ENCODE assay signal across 18 cellular contexts in genomic region chr14:22065372-22065771, GRCh38.
"Had no signal": no experiment of that assay in that cellular context is flagged by ENCODE, and none has a peak within 500 bp of the region (broad histone marks: within the 10 kb centered on the region; RNA-seq: fewer than 3 reads in every experiment).

No MANE protein-coding gene starts in this region.

- H3K4me3 ChIP-seq: body of pancreas, lung, neural progenitor cell, ovary, stomach, testis, upper lobe of left lung had no signal

- H3K4me2 ChIP-seq: neural progenitor cell had no signal

- H3K9me3 Mint-ChIP-seq: neural progenitor cell had no signal

- DNase-seq: activated gamma-delta T cell, activated T-cell treated with anti-CD3 and anti-CD28 coated beads for 4 hours, amniotic stem cell, body of pancreas, caudate nucleus, islet precursor cell, ovary, stomach, T-helper 9 cell, testis, upper lobe of left lung had no signal

- H3K36me3 Mint-ChIP-seq: mesothelial cell of epicardium, neural progenitor cell had no signal

- H3K4me3 Mint-ChIP-seq: mesothelial cell of epicardium, neural progenitor cell had no signal

- ATAC-seq: body of pancreas, esophagus mucosa, sciatic nerve had no signal

- H3K9me3 ChIP-seq: body of pancreas, ovary, stomach, testis, upper lobe of left lung had no signal

- H3K27ac Mint-ChIP-seq: mesothelial cell of epicardium, neural progenitor cell had no signal

- H3K4me1 ChIP-seq: body of pancreas, testis had no signal

- H3K9ac ChIP-seq: neural progenitor cell had no signal

- H3K36me3 ChIP-seq: neural progenitor cell, ovary, stomach, upper lobe of left lung had no signal

- H3K27ac ChIP-seq: body of pancreas, neural progenitor cell, ovary, stomach, testis, upper lobe of left lung had no signal

- H3K27me3 ChIP-seq: body of pancreas, ovary, testis, upper lobe of left lung had no signal

- H2AFZ ChIP-seq: neural progenitor cell had no signal

- FAIRE-seq: colon, endometrium had no signal
